Comparison of ENCODE assay signal across 12 cellular contexts in the genomic region with DNA sequence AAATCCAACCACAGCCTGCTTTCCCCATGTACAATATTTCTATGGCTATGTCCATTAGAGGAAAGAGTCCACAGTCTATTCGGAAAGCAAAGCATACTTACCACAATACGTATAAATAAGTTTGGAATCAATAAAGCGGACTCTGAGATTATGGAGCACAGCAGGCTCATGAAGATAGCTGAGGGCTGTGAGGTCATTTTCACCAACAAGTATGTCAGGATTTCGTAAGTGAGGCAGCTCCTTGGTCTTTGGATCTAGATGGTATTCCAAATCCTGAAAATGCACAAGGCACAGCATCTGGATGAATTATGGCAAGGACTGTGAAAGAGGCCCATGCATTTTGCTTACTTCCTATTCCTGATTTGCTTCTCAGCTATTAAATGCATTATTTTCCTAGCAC.
"Had no signal": no experiment of that assay in that cellular context is flagged by ENCODE, and none has a peak within 500 bp of the region (broad histone marks: within the 10 kb centered on the region; RNA-seq: fewer than 3 reads in every experiment).

No MANE protein-coding gene starts in this region.

- DNase-seq: activated CD4-positive, alpha-beta T cell treated with anti-CD3 and anti-CD28 coated beads for 4 hours; activated CD8-positive, alpha-beta memory T cell treated with anti-CD3 and anti-CD28 coated beads, Interleukin-2, amount 50 U/mL, for 48 hours; activated CD8-positive, alpha-beta T cell treated with anti-CD3 and anti-CD28 coated beads, Interleukin-2, amount 10 ng/mL, durations not matched to agents 7 days and 5 days; activated naive CD4-positive, alpha-beta T cell treated with anti-CD3 and anti-CD28 coated beads, Interleukin-2, amount 10 ng/mL, durations not matched to agents 7 days and 5 days; cerebellar nuclear complex; naive B cell; stimulated activated CD4-positive, alpha-beta T cell treated with anti-CD3 and anti-CD28 coated beads, Interleukin-4, amount 100 ng/mL, for 4 hours; stimulated activated naive CD8-positive, alpha-beta T cell treated with anti-CD3 and anti-CD28 coated beads, Interleukin-15, amount 100 ng/mL, for 72 hours; testis; upper lobe of right lung had no signal

- H3K4me1 ChIP-seq: upper lobe of right lung had no signal

- H3K4me3 ChIP-seq: heart left ventricle, testis, upper lobe of right lung had no signal

- H3K27me3 ChIP-seq: heart left ventricle, testis, upper lobe of right lung had no signal

- ATAC-seq: activated CD8-positive, alpha-beta T cell treated with anti-CD3 and anti-CD28 coated beads, Interleukin-2, amount 10 ng/mL, durations not matched to agents 7 days and 5 days; stimulated activated naive CD8-positive, alpha-beta T cell treated with anti-CD3 and anti-CD28 coated beads, Interleukin-15, amount 100 ng/mL, for 72 hours; upper lobe of right lung had no signal

- H3K36me3 ChIP-seq: upper lobe of right lung, WERI-Rb-1 had no signal

- H3K27ac ChIP-seq: testis, upper lobe of right lung, WERI-Rb-1 had no signal

- H3K9me3 ChIP-seq: heart left ventricle, testis, upper lobe of right lung had no signal
